Comparison of ENCODE assay signal across 17 cellular contexts in the genomic region with DNA sequence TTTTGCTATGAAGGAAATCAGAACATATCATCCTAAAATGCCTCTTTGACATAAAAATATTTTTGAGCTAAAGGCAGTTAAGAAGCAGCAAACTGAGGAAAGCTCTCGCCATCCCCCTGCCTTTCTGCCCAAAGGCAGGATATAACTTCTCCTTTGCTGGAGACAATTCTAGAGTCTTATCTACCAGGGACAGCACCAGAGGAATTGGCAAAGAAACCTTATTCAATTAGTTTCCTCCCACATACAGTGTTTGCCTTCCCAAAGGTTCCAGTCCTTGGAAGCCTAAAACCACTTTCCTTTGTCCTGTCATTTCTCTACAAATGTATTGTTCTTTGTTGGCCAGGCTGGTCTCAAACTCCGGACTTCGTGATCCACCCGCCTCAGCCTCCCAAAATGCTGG. TPM values are rescaled to one million over a fixed set of nuclear protein-coding genes. Genes with fewer than 3 reads are reported as not detected.
DNase-seq lines count a peak whose midpoint lies in the region; ATAC-seq, FAIRE-seq and TF ChIP-seq lines count a peak whose summit lies in the region.
"Had no signal": no experiment of that assay in that cellular context is flagged by ENCODE, and none has a peak within 500 bp of the region (broad histone marks: within the 10 kb centered on the region; RNA-seq: fewer than 3 reads in every experiment).

No MANE protein-coding gene starts in this region.

- no TSS peak for BruUV-seq in K562 (replicated peaks; lab: Mats Ljungman, UMichigan)

- H4K8ac ChIP-seq in trophoblast cell (ENCODE audit: low read depth, low read length), result no peak overlapping the region

- no peak for ATAC-seq in activated T-cell treated with anti-CD3 and anti-CD28 coated beads, Interleukin-2, amount 50 U/mL, for 72 hours (replicated peaks in 1 of 2)
- ATAC-seq in K562, result peak; percentile 52; the same call in 1 of the 3 replicates
- no peak for ATAC-seq in activated CD4-positive, CD25-positive, alpha-beta regulatory T cell treated with anti-CD3 and anti-CD28 coated beads, Interleukin-2, amount 50 U/mL, for 24 hours
- ATAC-seq: HepG2 had no signal

- H3K9me1 ChIP-seq in K562 (ENCODE audit: control insufficient read depth, insufficient read depth, low read length), result no peaks in the 10 kb centered on the region

- FAIRE-seq in K562 (lab: Jason Lieb, UNC), result no peak
- FAIRE-seq: HepG2, HTR-8/SVneo had no signal

- WGBS in K562 (ENCODE audit: insufficient coverage, low coverage, missing lambda C conversion rate), result 74% methylated on average over 4 of the region's 4 CpGs
- no CpG with 5 or more reads among the region's 4 CpGs for WGBS in trophoblast cell (ENCODE audit: extremely low coverage, insufficient coverage, insufficient read length)
- 95% methylated on average over 4 of the region's 4 CpGs for WGBS in prostate gland

- CTCF ChIA-PET in K562 (lab: Yijun Ruan, JAX; ENCODE audit: low intra/inter-chr PET ratio), result no interaction called here

- no peak overlapping the region for H2BK5ac ChIP-seq in trophoblast cell (ENCODE audit: low read depth, low read length, poor library complexity)

- H2BK12ac ChIP-seq in trophoblast cell (ENCODE audit: low read length), result no peak overlapping the region

- POLR2A ChIA-PET in K562 (lab: Yijun Ruan, JAX), result interaction anchor here (1.5 to 3.5 kb wide), 4 partner anchors 11 to 46 kb away, joined by 4 to 14 read pairs (median 4); no protein-coding TSS in a partner anchor

- no peak for DNase-seq in activated T-cell treated with anti-CD3 and anti-CD28 coated beads, Interleukin-2, amount 50 U/mL, for 24 hours
- no peak for DNase-seq in activated T-cell treated with anti-CD3 and anti-CD28 coated beads, Interleukin-2, amount 50 U/mL, for 72 hours
- DNase-seq in K562 (ENCODE audit: extremely low read depth in 1 of 4, low spot score in 3 of 4) (peak in 2 of 4 experiments; percentile 8 to 13), neural progenitor cell (ENCODE audit: low spot score) (no peak), trophoblast cell (no peak), prostate gland (ENCODE audit: low spot score) (no peak)
- DNase-seq: 8988T; AML-193; Caco-2; CD8-positive, alpha-beta memory T cell; DMS 273 treated with DMSO at 0.1 percent for 48 hours; HCEC 1CT had no signal

- peaks cover 47% of the 10 kb centered on the region for H3K36me3 Mint-ChIP-seq in activated T-cell treated with anti-CD3 and anti-CD28 coated beads, Interleukin-2, amount 50 U/mL, for 24 hours (ENCODE audit: low read depth)
- H3K36me3 Mint-ChIP-seq in activated T-cell treated with anti-CD3 and anti-CD28 coated beads, Interleukin-2, amount 50 U/mL, for 72 hours (ENCODE audit: insufficient read depth in 2 of 2), result peaks cover 10 to 13% of the 10 kb centered on the region in 2 donors
- H3K36me3 Mint-ChIP-seq in neural progenitor cell, result peaks cover 13% of the 10 kb centered on the region

- H3K4me2 ChIP-seq in K562 (ENCODE audit: insufficient read depth, low read length), result no peak overlapping the region
- H3K4me2 ChIP-seq in neural progenitor cell, result no peak overlapping the region
- H3K4me2 ChIP-seq in trophoblast cell (ENCODE audit: low read length), result no peak overlapping the region
- H3K4me2 ChIP-seq: BLaER1 had no signal

- H3K36me3 ChIP-seq in K562 (ENCODE audit: control insufficient read depth, insufficient read depth, low read length), result peaks cover 28% of the 10 kb centered on the region
- H3K36me3 ChIP-seq in neural progenitor cell, result no peaks in the 10 kb centered on the region
- peaks cover 11 to 17% of the 10 kb centered on the region in 2 experiments for H3K36me3 ChIP-seq in trophoblast cell (ENCODE audit: control insufficient read depth in 1 of 2, insufficient read depth in 2 of 2, low read length in 2 of 2)
- H3K36me3 ChIP-seq in prostate gland, result no peaks in the 10 kb centered on the region

- TF ChIP-seq CTCF in K562 (IDR thresholded peaks at IDR 0.05 in 2 of 3, conservative IDR thresholded peaks at IDR 0.05 in 1 of 3; ENCODE audit: insufficient read depth in 2 of 3, low read depth in 1 of 3, low read length in 3 of 3) (no peak), neural progenitor cell (IDR thresholded peaks at IDR 0.05) (no peak), prostate gland (IDR thresholded peaks at IDR 0.05) (no peak)

- no peaks in the 10 kb centered on the region for H3K4me1 Mint-ChIP-seq in activated T-cell treated with anti-CD3 and anti-CD28 coated beads, Interleukin-2, amount 50 U/mL, for 24 hours (ENCODE audit: low read depth)
- H3K4me1 Mint-ChIP-seq in activated T-cell treated with anti-CD3 and anti-CD28 coated beads, Interleukin-2, amount 50 U/mL, for 72 hours (ENCODE audit: low read depth), result no peaks in the 10 kb centered on the region
- H3K4me1 Mint-ChIP-seq in neural progenitor cell, result no peaks in the 10 kb centered on the region
- H3K4me1 Mint-ChIP-seq: CD8-positive, alpha-beta memory T cell had no signal

- TF ChIP-seq RAD21 in K562 (CRISPR knock-in tag; conservative IDR thresholded peaks at IDR 0.05 in 1 of 2, IDR thresholded peaks at IDR 0.05 in 1 of 2), result no peak

- H3K27ac ChIP-seq in K562 (ENCODE audit: extremely low read depth, low read depth, low read length) (no peak overlapping the region), neural progenitor cell (peak overlapping the region; percentile 8), trophoblast cell (ENCODE audit: low read depth, low read length) (no peak overlapping the region), prostate gland (no peak overlapping the region)
- H3K27ac ChIP-seq: BLaER1 had no signal

- peak overlapping the region; percentile 5 for H3K27ac Mint-ChIP-seq in activated T-cell treated with anti-CD3 and anti-CD28 coated beads, Interleukin-2, amount 50 U/mL, for 24 hours
- no peak overlapping the region for H3K27ac Mint-ChIP-seq in activated T-cell treated with anti-CD3 and anti-CD28 coated beads, Interleukin-2, amount 50 U/mL, for 72 hours
- no peak overlapping the region for H3K27ac Mint-ChIP-seq in neural progenitor cell
- H3K27ac Mint-ChIP-seq: CD8-positive, alpha-beta memory T cell had no signal

- no peaks in the 10 kb centered on the region for H3K79me2 ChIP-seq in K562 (ENCODE audit: control insufficient read depth, insufficient read depth, low read length)
- H3K79me2 ChIP-seq in neural progenitor cell (ENCODE audit: low read depth), result no peaks in the 10 kb centered on the region
- H3K79me2 ChIP-seq in trophoblast cell (ENCODE audit: control insufficient read depth, insufficient read depth, low read length, poor library complexity), result no peaks in the 10 kb centered on the region

- no peak overlapping the region for H3K14ac ChIP-seq in trophoblast cell (ENCODE audit: low read length)

- no peak overlapping the region for H2AK5ac ChIP-seq in trophoblast cell (ENCODE audit: low read length)

- H3K4me3 ChIP-seq in K562 (no peak overlapping the region), neural progenitor cell (no peak overlapping the region), trophoblast cell (ENCODE audit: low read depth, low read length) (no peak overlapping the region), prostate gland (no peak overlapping the region)
- H3K4me3 ChIP-seq: BLaER1 had no signal

- TF ChIP-seq POLR2A in K562 (conservative IDR thresholded peaks at IDR 0.05) (no peak), prostate gland (IDR thresholded peaks at IDR 0.05) (no peak)

- no peak overlapping the region for H3K4ac ChIP-seq in trophoblast cell (ENCODE audit: low read depth, low read length)

- H3K4me3 Mint-ChIP-seq in activated T-cell treated with anti-CD3 and anti-CD28 coated beads, Interleukin-2, amount 50 U/mL, for 24 hours, result no peak overlapping the region
- H3K4me3 Mint-ChIP-seq in activated T-cell treated with anti-CD3 and anti-CD28 coated beads, Interleukin-2, amount 50 U/mL, for 72 hours, result no peak overlapping the region
- no peak overlapping the region for H3K4me3 Mint-ChIP-seq in neural progenitor cell
- H3K4me3 Mint-ChIP-seq: CD8-positive, alpha-beta memory T cell had no signal

- no peaks in the 10 kb centered on the region for H3K79me1 ChIP-seq in trophoblast cell (ENCODE audit: low read length)

- H3K27me3 ChIP-seq in K562 (ENCODE audit: control insufficient read depth in 2 of 2, insufficient read depth in 2 of 2, low read length in 2 of 2) (no peaks in the 10 kb centered on the region), neural progenitor cell (no peaks in the 10 kb centered on the region), trophoblast cell (ENCODE audit: insufficient read depth, low read length) (no peaks in the 10 kb centered on the region), prostate gland (replicated peaks; ENCODE audit: insufficient read depth) (no peaks in the 10 kb centered on the region)
- H3K27me3 ChIP-seq: BLaER1 had no signal

- no peaks in the 10 kb centered on the region for H3K9me3 ChIP-seq in K562 (replicated peaks; ENCODE audit: control insufficient read depth, insufficient read depth, low read depth, low read length)
- no peaks in the 10 kb centered on the region for H3K9me3 ChIP-seq in neural progenitor cell (ENCODE audit: low read depth)
- no peaks in the 10 kb centered on the region for H3K9me3 ChIP-seq in trophoblast cell (ENCODE audit: insufficient read depth, low read depth, low read length)
- H3K9me3 ChIP-seq in prostate gland, result no peaks in the 10 kb centered on the region
- H3K9me3 ChIP-seq: BLaER1, Caco-2 had no signal

- H3F3A ChIP-seq in neural progenitor cell (ENCODE audit: low read depth), result peaks cover 23% of the 10 kb centered on the region

- H4K91ac ChIP-seq in trophoblast cell (ENCODE audit: low read depth, low read length), result no peak overlapping the region

- no peaks in the 10 kb centered on the region for H4K20me1 ChIP-seq in K562 (replicated peaks; ENCODE audit: control insufficient read depth, insufficient read depth, low read length)
- H4K20me1 ChIP-seq in neural progenitor cell (ENCODE audit: low read depth), result no peaks in the 10 kb centered on the region
- H4K20me1 ChIP-seq: BLaER1 had no signal

- no peak overlapping the region for H3K9ac ChIP-seq in K562 (ENCODE audit: insufficient read depth in 1 of 2, low read depth in 2 of 2, low read length in 2 of 2)
- no peak overlapping the region for H3K9ac ChIP-seq in neural progenitor cell
- no peak overlapping the region for H3K9ac ChIP-seq in trophoblast cell (ENCODE audit: low read length)
- H3K9ac ChIP-seq: BLaER1 had no signal

- intact Hi-C loops in K562 (cut with micrococcal nuclease) (no loop called here), prostate gland (cut with DNase I) (no loop called here)

- H3K9me3 Mint-ChIP-seq in activated T-cell treated with anti-CD3 and anti-CD28 coated beads, Interleukin-2, amount 50 U/mL, for 24 hours, result no peaks in the 10 kb centered on the region
- H3K9me3 Mint-ChIP-seq in activated T-cell treated with anti-CD3 and anti-CD28 coated beads, Interleukin-2, amount 50 U/mL, for 72 hours, result peaks cover 0 to 2% of the 10 kb centered on the region in 2 donors
- no peaks in the 10 kb centered on the region for H3K9me3 Mint-ChIP-seq in neural progenitor cell
- H3K9me3 Mint-ChIP-seq: CD8-positive, alpha-beta memory T cell had no signal

- no peak overlapping the region for H2AFZ ChIP-seq in K562 (ENCODE audit: low read depth, low read length)
- H2AFZ ChIP-seq in neural progenitor cell (replicated peaks), result no peak overlapping the region
- H2AFZ ChIP-seq in trophoblast cell (ENCODE audit: insufficient read depth, low read length, poor library complexity), result no peak overlapping the region

- H4K12ac ChIP-seq in trophoblast cell (ENCODE audit: low read depth, low read length), result no peak overlapping the region

- TF ChIP-seq EP300 in K562 (IDR thresholded peaks at IDR 0.05; ENCODE audit: low read length), result no peak

- no peak overlapping the region for H3K23ac ChIP-seq in trophoblast cell (ENCODE audit: low read length)

- H3K4me1 ChIP-seq in K562 (replicated peaks in 1 of 2; ENCODE audit: control insufficient read depth in 2 of 2, insufficient read depth in 2 of 2, low read length in 2 of 2) (no peaks in the 10 kb centered on the region), neural progenitor cell (no peaks in the 10 kb centered on the region), trophoblast cell (ENCODE audit: control insufficient read depth in 1 of 2, insufficient read depth in 2 of 2, low read length in 2 of 2) (no peaks in the 10 kb centered on the region), prostate gland (replicated peaks) (no peaks in the 10 kb centered on the region)
- H3K4me1 ChIP-seq: BLaER1, Caco-2 had no signal

- no peaks in the 10 kb centered on the region for H3K27me3 Mint-ChIP-seq in activated T-cell treated with anti-CD3 and anti-CD28 coated beads, Interleukin-2, amount 50 U/mL, for 24 hours
- no peaks in the 10 kb centered on the region for H3K27me3 Mint-ChIP-seq in activated T-cell treated with anti-CD3 and anti-CD28 coated beads, Interleukin-2, amount 50 U/mL, for 72 hours (ENCODE audit: low read depth)
- no peaks in the 10 kb centered on the region for H3K27me3 Mint-ChIP-seq in neural progenitor cell (ENCODE audit: insufficient read depth, low read depth)
- H3K27me3 Mint-ChIP-seq: CD8-positive, alpha-beta memory T cell had no signal

- in situ Hi-C loops in K562 (cut with MboI), result no loop called here

- no peak overlapping the region for H3K18ac ChIP-seq in trophoblast cell (ENCODE audit: low read length)

- no peak overlapping the region for H2BK120ac ChIP-seq in trophoblast cell (ENCODE audit: insufficient read depth, low read length, poor library complexity)

RNA-seq across cellular contexts. Expression of a gene that starts 33.7 kb away (rescaled TPM):
- total RNA-seq in activated T-cell treated with anti-CD3 and anti-CD28 coated beads, Interleukin-2, amount 50 U/mL, for 72 hours, result 10 to 100 TPM; 32.6 to 36.0 TPM
- 4.9 TPM for polyA plus RNA-seq in PFSK-1 (2012; ENCODE audit: insufficient read length, low read depth)
- total RNA-seq in K562 (2011; cell fraction: chromatin; rRNA removed; ENCODE audit: low replicate concordance), result 19.7 and 67.4 TPM in 2 replicates
- 15.2 and 18.7 TPM in 2 replicates for total RNA-seq in K562 (2011; cell fraction: nucleolus; rRNA removed)
- 20.9 and 24.3 TPM in 2 replicates for total RNA-seq in K562 (2011; cell fraction: nucleoplasm; rRNA removed)
- total RNA-seq in K562 (2014; rRNA removed) (26.0 and 26.9 TPM in 2 replicates), K562 (2014; rRNA removed; fragmentation: Illumina TruSeq; extraction: Trizol) (29.3 and 32.7 TPM in 2 replicates), K562 (2015; rRNA removed; fragmentation: Illumina TruSeq; extraction: Trizol) (27.4 and 29.9 TPM in 2 replicates), K562 (2021) (16.7 and 17.5 TPM in 2 replicates), neural progenitor cell (ENCODE audit: low replicate concordance) (56.1 and 84.3 TPM in 2 replicates), prostate gland (10 to 100 TPM in 1 of 2 donors, 1 to 10 TPM in 1; 8.5 to 14.3 TPM)
- polyA plus RNA-seq in K562 (2011; rRNA removed) (20.9 and 23.1 TPM in 2 replicates), K562 (2014; fragmentation: Illumina TruSeq; extraction: Trizol) (24.8 and 29.7 TPM in 2 replicates), K562 (2014; fragmentation: Nextera tagmentation; extraction: Ambion mirVana) (1 to 10 TPM; 6.8 to 8.0 TPM), K562 (2014; rRNA removed) (19.9 and 21.2 TPM in 2 replicates)
- polyA plus RNA-seq in K562 (2011; cell fraction: cytosol; rRNA removed), result 4.1 and 10.4 TPM in 2 replicates
- polyA plus RNA-seq in K562 (2011; cell fraction: nucleus; rRNA removed), result 14.4 and 15.4 TPM in 2 replicates
- polyA plus RNA-seq in K562 (2012), result 12.7 and 15.2 TPM in 2 replicates
- 26.6 and 35.3 TPM in 2 replicates for polyA minus RNA-seq in K562 (2011; rRNA and poly(A)+ RNA removed)
- 9.6 and 10.2 TPM in 2 replicates for polyA minus RNA-seq in K562 (2011; cell fraction: cytosol; rRNA and poly(A)+ RNA removed)
- 8.3 and 16.3 TPM in 2 replicates for polyA minus RNA-seq in K562 (2011; cell fraction: nucleus; rRNA and poly(A)+ RNA removed)
- polyA plus RNA-seq in trophoblast cell (2013), result 31.5 and 32.8 TPM in 2 replicates

RNA-seq across cellular contexts. Expression of a gene that starts 34.7 kb away (rescaled TPM):
- 100 to 1,000 TPM; 129 to 143 TPM for total RNA-seq in activated T-cell treated with anti-CD3 and anti-CD28 coated beads, Interleukin-2, amount 50 U/mL, for 72 hours
- 53.0 TPM for polyA plus RNA-seq in PFSK-1 (2012; ENCODE audit: insufficient read length, low read depth)
- 42.7 and 99.2 TPM in 2 replicates for total RNA-seq in K562 (2011; cell fraction: chromatin; rRNA removed; ENCODE audit: low replicate concordance)
- 25.0 and 27.5 TPM in 2 replicates for total RNA-seq in K562 (2011; cell fraction: nucleolus; rRNA removed)
- total RNA-seq in K562 (2011; cell fraction: nucleoplasm; rRNA removed), result 49.3 and 76.3 TPM in 2 replicates
- total RNA-seq in K562 (2014; rRNA removed) (82.5 and 159 TPM in 2 replicates), K562 (2014; rRNA removed; fragmentation: Illumina TruSeq; extraction: Trizol) (136 and 152 TPM in 2 replicates), K562 (2015; rRNA removed; fragmentation: Illumina TruSeq; extraction: Trizol) (131 and 133 TPM in 2 replicates), K562 (2021) (108 and 112 TPM in 2 replicates), neural progenitor cell (ENCODE audit: low replicate concordance) (93.8 and 127 TPM in 2 replicates), prostate gland (10 to 100 TPM; 71.8 to 89.9 TPM)
- polyA plus RNA-seq in K562 (2011; rRNA removed) (102 and 155 TPM in 2 replicates), K562 (2014; fragmentation: Illumina TruSeq; extraction: Trizol) (118 and 128 TPM in 2 replicates), K562 (2014; fragmentation: Nextera tagmentation; extraction: Ambion mirVana) (10 to 100 TPM; 32.7 to 41.6 TPM), K562 (2014; rRNA removed) (76.6 and 79.9 TPM in 2 replicates)
- 24.4 and 47.4 TPM in 2 replicates for polyA plus RNA-seq in K562 (2011; cell fraction: cytosol; rRNA removed)
- polyA plus RNA-seq in K562 (2011; cell fraction: nucleus; rRNA removed), result 23.1 and 35.5 TPM in 2 replicates
- polyA plus RNA-seq in K562 (2012), result 86.1 and 92.3 TPM in 2 replicates
- polyA minus RNA-seq in K562 (2011; rRNA and poly(A)+ RNA removed), result 118 and 135 TPM in 2 replicates
- polyA minus RNA-seq in K562 (2011; cell fraction: cytosol; rRNA and poly(A)+ RNA removed), result 53.4 and 60.8 TPM in 2 replicates
- 22.9 and 38.9 TPM in 2 replicates for polyA minus RNA-seq in K562 (2011; cell fraction: nucleus; rRNA and poly(A)+ RNA removed)
- 118 and 121 TPM in 2 replicates for polyA plus RNA-seq in trophoblast cell (2013)

RNA-seq across cellular contexts. Expression of a gene that starts 51.7 kb away (rescaled TPM):
- 10 to 100 TPM; 21.7 to 23.2 TPM for total RNA-seq in activated T-cell treated with anti-CD3 and anti-CD28 coated beads, Interleukin-2, amount 50 U/mL, for 72 hours
- 9.0 TPM for polyA plus RNA-seq in PFSK-1 (2012; ENCODE audit: insufficient read length, low read depth)
- 4.2 and 9.1 TPM in 2 replicates for total RNA-seq in K562 (2011; cell fraction: chromatin; rRNA removed; ENCODE audit: low replicate concordance)
- 3.2 and 3.8 TPM in 2 replicates for total RNA-seq in K562 (2011; cell fraction: nucleolus; rRNA removed)
- 3.8 and 5.0 TPM in 2 replicates for total RNA-seq in K562 (2011; cell fraction: nucleoplasm; rRNA removed)
- 7.8 and 9.9 TPM in 2 replicates for total RNA-seq in K562 (2014; rRNA removed)
- 10.3 TPM in 2 replicates for total RNA-seq in K562 (2014; rRNA removed; fragmentation: Illumina TruSeq; extraction: Trizol)
- 10.1 and 10.3 TPM in 2 replicates for total RNA-seq in K562 (2015; rRNA removed; fragmentation: Illumina TruSeq; extraction: Trizol)
- total RNA-seq in K562 (2021), result 8.4 and 8.7 TPM in 2 replicates
- polyA plus RNA-seq in K562 (2011; rRNA removed), result 7.4 and 7.9 TPM in 2 replicates
- polyA plus RNA-seq in K562 (2011; cell fraction: cytosol; rRNA removed), result 1.6 and 4.7 TPM in 2 replicates
- polyA plus RNA-seq in K562 (2011; cell fraction: nucleus; rRNA removed), result 3.2 and 4.5 TPM in 2 replicates
- 5.4 and 6.1 TPM in 2 replicates for polyA plus RNA-seq in K562 (2012)
- polyA plus RNA-seq in K562 (2014; fragmentation: Illumina TruSeq; extraction: Trizol), result 7.6 and 8.5 TPM in 2 replicates
- polyA plus RNA-seq in K562 (2014; fragmentation: Nextera tagmentation; extraction: Ambion mirVana), result 1 to 10 TPM; 1.5 to 2.2 TPM
- polyA plus RNA-seq in K562 (2014; rRNA removed), result 5.1 and 6.1 TPM in 2 replicates
- 8.9 and 10.8 TPM in 2 replicates for polyA minus RNA-seq in K562 (2011; rRNA and poly(A)+ RNA removed)
- 4.4 and 6.7 TPM in 2 replicates for polyA minus RNA-seq in K562 (2011; cell fraction: cytosol; rRNA and poly(A)+ RNA removed)
- polyA minus RNA-seq in K562 (2011; cell fraction: nucleus; rRNA and poly(A)+ RNA removed), result 2.2 and 6.0 TPM in 2 replicates
- total RNA-seq in neural progenitor cell (ENCODE audit: low replicate concordance), result 15.5 and 21.8 TPM in 2 replicates
- polyA plus RNA-seq in trophoblast cell (2013), result 14.6 TPM in 2 replicates
- 10 to 100 TPM; 28.9 to 33.7 TPM for total RNA-seq in prostate gland
